Comparison of ENCODE assay signal across 17 cellular contexts in the genomic region with DNA sequence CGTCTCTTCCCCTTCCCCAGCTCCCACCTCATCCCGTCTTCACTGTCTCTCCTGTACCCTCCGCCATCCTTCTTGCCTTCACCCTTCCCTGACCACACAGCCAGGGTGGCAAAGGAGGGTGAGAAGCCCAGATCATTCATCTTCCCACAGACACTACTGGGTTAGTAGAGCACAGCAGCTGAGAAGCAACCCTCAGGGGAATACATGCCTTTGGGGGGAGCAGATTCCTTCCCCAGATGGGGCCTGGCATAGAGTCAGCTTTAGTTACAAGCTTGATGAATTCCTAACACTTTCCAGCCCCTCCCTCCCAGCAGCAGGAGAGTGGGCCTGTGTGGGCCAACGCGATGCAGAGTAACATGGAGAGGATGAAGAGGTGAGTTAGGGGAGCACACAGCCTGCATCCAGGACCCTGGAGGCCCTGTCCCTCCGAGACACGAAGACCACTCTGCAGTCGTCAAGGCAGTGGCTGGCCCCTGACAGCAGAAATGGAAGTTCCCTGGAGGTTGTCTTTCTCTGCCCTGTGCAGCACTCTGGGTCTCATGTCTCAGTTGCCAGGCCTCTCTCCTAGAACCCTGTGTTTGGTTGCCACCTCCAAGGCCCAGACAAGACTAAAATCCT. TPM values are rescaled to one million over a fixed set of nuclear protein-coding genes. Genes with fewer than 3 reads are reported as not detected.
DNase-seq lines count a peak whose midpoint lies in the region; ATAC-seq, FAIRE-seq and TF ChIP-seq lines count a peak whose summit lies in the region.
"Had no signal": no experiment of that assay in that cellular context is flagged by ENCODE, and none has a peak within 500 bp of the region (broad histone marks: within the 10 kb centered on the region; RNA-seq: fewer than 3 reads in every experiment).

No MANE protein-coding gene starts in this region.

- no peaks in the 10 kb centered on the region for H3K36me3 Mint-ChIP-seq in activated CD4-positive, alpha-beta T cell treated with anti-CD3 and anti-CD28 coated beads for 36 hours (ENCODE audit: low read depth)

- H3K27me3 Mint-ChIP-seq in activated CD4-positive, alpha-beta T cell treated with anti-CD3 and anti-CD28 coated beads for 36 hours: no peaks in the 10 kb centered on the region
- H3K27me3 Mint-ChIP-seq: activated CD4-positive, alpha-beta T cell treated with anti-CD3 and anti-CD28 coated beads, Interleukin-2, amount 10 ng/mL, durations not matched to agents 7 days and 5 days had no signal

- DNase-seq in activated CD4-positive, alpha-beta T cell treated with anti-CD3 and anti-CD28 coated beads for 36 hours: no peak
- no peak for DNase-seq in activated CD4-positive, alpha-beta T cell treated with anti-CD3 and anti-CD28 coated beads for 1 hour
- DNase-seq in NCI-H524 treated with DMSO at 0.1 percent for 48 hours (lab: John Stamatoyannopoulos, UW) (peak; percentile 59), fibroblast of the aortic adventitia (ENCODE audit: low read depth) (peak; percentile 85), posterior vena cava (ENCODE audit: low spot score) (peak; percentile 36), RWPE1 (ENCODE audit: low spot score) (no peak), pancreas (no peak)
- DNase-seq: 8988T; activated CD4-positive, alpha-beta T cell treated with anti-CD3 and anti-CD28 coated beads, Interleukin-2, amount 10 ng/mL, durations not matched to agents 7 days and 5 days; mucosa of descending colon; NCI-H146; SW 1271; trophoblast cell had no signal

- peak overlapping the region; percentile 49 for H3K27ac Mint-ChIP-seq in activated CD4-positive, alpha-beta T cell treated with anti-CD3 and anti-CD28 coated beads for 36 hours

- no peaks in the 10 kb centered on the region for H3K36me3 ChIP-seq in pancreas
- H3K36me3 ChIP-seq: cardiac muscle cell had no signal

- POLR2A ChIA-PET in activated CD4-positive, alpha-beta T cell treated with anti-CD3 and anti-CD28 coated beads for 36 hours (lab: Charles Lee): no interaction called here
- POLR2A ChIA-PET in RWPE1 (lab: Yijun Ruan, JAX; ENCODE audit: low non-redundant PET): no interaction called here

- CTCF ChIA-PET in activated CD4-positive, alpha-beta T cell treated with anti-CD3 and anti-CD28 coated beads for 36 hours (lab: Charles Lee): interaction anchor here (0.5 to 12.2 kb wide), 5 partner anchors 27 to 405 kb away, joined by 3 to 150 read pairs (median 3); no protein-coding TSS in a partner anchor
- CTCF ChIA-PET in RWPE1 (lab: Yijun Ruan, JAX): interaction anchor here (2.4 kb wide), 1 partner anchor 29 kb away, joined by 13 read pairs; no protein-coding TSS in a partner anchor

- H3K4me1 ChIP-seq in pancreas: peaks cover 3 to 5% (median 4%) of the 10 kb centered on the region in 3 donors

- ATAC-seq in activated CD4-positive, alpha-beta T cell treated with anti-CD3 and anti-CD28 coated beads for 36 hours: no peak
- ATAC-seq in GM19328 (IDR thresholded peaks at IDR 0.05; ENCODE audit: unreplicated experiment) (no peak), pancreas (no peak)
- ATAC-seq: mucosa of descending colon had no signal

- WGBS in pancreas, 2 donors: 85 to 90% methylated on average over 8 of the region's 8 CpGs

- no peak for TF ChIP-seq CTCF in fibroblast of the aortic adventitia (IDR thresholded peaks at IDR 0.05; ENCODE audit: insufficient read depth, low read length)
- TF ChIP-seq CTCF in RWPE1 (conservative IDR thresholded peaks at IDR 0.05; ENCODE audit: low read depth): no peak
- no peak for TF ChIP-seq CTCF in pancreas (IDR thresholded peaks at IDR 0.05)

- H3K27me3 ChIP-seq in pancreas: no peaks in the 10 kb centered on the region
- H3K27me3 ChIP-seq: cardiac muscle cell had no signal

- H3K9me3 Mint-ChIP-seq in activated CD4-positive, alpha-beta T cell treated with anti-CD3 and anti-CD28 coated beads for 36 hours (ENCODE audit: low read depth): no peaks in the 10 kb centered on the region
- H3K9me3 Mint-ChIP-seq: activated CD4-positive, alpha-beta T cell treated with anti-CD3 and anti-CD28 coated beads, Interleukin-2, amount 10 ng/mL, durations not matched to agents 7 days and 5 days had no signal

- H3K4me3 ChIP-seq in fibroblast of the aortic adventitia (ENCODE audit: low read depth, low read length) (no peak overlapping the region), pancreas (no peak overlapping the region)
- H3K4me3 ChIP-seq: cardiac muscle cell, mucosa of descending colon had no signal

- H3K27ac ChIP-seq in RWPE1 (no peak overlapping the region), pancreas (no peak overlapping the region)
- H3K27ac ChIP-seq: cardiac muscle cell had no signal

- no peak for FAIRE-seq in pancreas (lab: Jason Lieb, UNC)
- FAIRE-seq: endothelial cell of umbilical vein, GM18507 had no signal

- peaks cover 53% of the 10 kb centered on the region for H3K4me1 Mint-ChIP-seq in activated CD4-positive, alpha-beta T cell treated with anti-CD3 and anti-CD28 coated beads for 36 hours

- H3K9me3 ChIP-seq in pancreas: no peaks in the 10 kb centered on the region
- H3K9me3 ChIP-seq: mucosa of descending colon had no signal

- intact Hi-C loops in activated CD4-positive, alpha-beta T cell treated with anti-CD3 and anti-CD28 coated beads for 36 hours (cut with DNase I, micrococcal nuclease): no loop called here
- intact Hi-C loops in posterior vena cava (cut with DNase I): no loop called here
- intact Hi-C loops in pancreas (cut with DNase I): no loop called here

- no peak overlapping the region for H3K4me3 Mint-ChIP-seq in activated CD4-positive, alpha-beta T cell treated with anti-CD3 and anti-CD28 coated beads for 36 hours
- H3K4me3 Mint-ChIP-seq: activated CD4-positive, alpha-beta T cell treated with anti-CD3 and anti-CD28 coated beads, Interleukin-2, amount 10 ng/mL, durations not matched to agents 7 days and 5 days had no signal

RNA-seq across cellular contexts. Expression of gene BTG2, which starts 8.8 kb away (rescaled TPM):
- total RNA-seq in activated CD4-positive, alpha-beta T cell treated with anti-CD3 and anti-CD28 coated beads for 36 hours: 100 to 1,000 TPM; 114 to 142 TPM
- 16.7 and 18.2 TPM in 2 replicates for total RNA-seq in fibroblast of the aortic adventitia (ENCODE audit: low replicate concordance)
- total RNA-seq in posterior vena cava: 100 to 1,000 TPM in 1 of 2 donors, 10 to 100 TPM in 1; 64.7 to 153 TPM
- 100 to 1,000 TPM in 5 of 6 donors, 10 to 100 TPM in 1; 83.1 to 452 (median 192) TPM for total RNA-seq in pancreas
- 100 to 1,000 TPM; 143 to 197 TPM for polyA plus RNA-seq in pancreas

RNA-seq across cellular contexts. Expression of gene FMOD, which starts 54.4 kb away (rescaled TPM):
- under 1 TPM; 0.87 to 0.98 TPM for total RNA-seq in activated CD4-positive, alpha-beta T cell treated with anti-CD3 and anti-CD28 coated beads for 36 hours
- total RNA-seq in fibroblast of the aortic adventitia (ENCODE audit: low replicate concordance) (6.6 and 9.1 TPM in 2 replicates), posterior vena cava (100 to 1,000 TPM; 102 to 216 TPM), pancreas (10 to 100 TPM in 4 of 6 donors, 1 to 10 TPM in 2; 4.3 to 14.6 (median 11.1) TPM)
- polyA plus RNA-seq in pancreas: 1 to 10 TPM; 3.8 to 6.5 TPM
- total RNA-seq: activated CD4-positive, alpha-beta T cell treated with anti-CD3 and anti-CD28 coated beads, Interleukin-2, amount 10 ng/mL, durations not matched to agents 7 days and 5 days had no signal

Comparison
In these comparisons a context has a peak if more than half of its experiments do, and no peak if none do; other contexts are left out.
1. DNase-seq: peak in NCI-H524 treated with DMSO at 0.1 percent for 48 hours (single experiment), fibroblast of the aortic adventitia (single experiment) and posterior vena cava (single experiment); none in activated CD4-positive, alpha-beta T cell treated with anti-CD3 and anti-CD28 coated beads for 36 hours (single experiment), activated CD4-positive, alpha-beta T cell treated with anti-CD3 and anti-CD28 coated beads for 1 hour (single experiment), RWPE1 (single experiment) and pancreas (0 of 6).
2. RNA of gene FMOD, which starts 54.4 kb away (total RNA-seq): 102 to 216 TPM in posterior vena cava; 4.3 to 14.6 TPM in pancreas, 6.6 to 9.1 TPM in fibroblast of the aortic adventitia and 0.87 to 0.98 TPM in activated CD4-positive, alpha-beta T cell treated with anti-CD3 and anti-CD28 coated beads for 36 hours; every median in the first group is over 4 times any median in the second.